Comparison of ENCODE assay signal across 9 cellular contexts in the genomic region with DNA sequence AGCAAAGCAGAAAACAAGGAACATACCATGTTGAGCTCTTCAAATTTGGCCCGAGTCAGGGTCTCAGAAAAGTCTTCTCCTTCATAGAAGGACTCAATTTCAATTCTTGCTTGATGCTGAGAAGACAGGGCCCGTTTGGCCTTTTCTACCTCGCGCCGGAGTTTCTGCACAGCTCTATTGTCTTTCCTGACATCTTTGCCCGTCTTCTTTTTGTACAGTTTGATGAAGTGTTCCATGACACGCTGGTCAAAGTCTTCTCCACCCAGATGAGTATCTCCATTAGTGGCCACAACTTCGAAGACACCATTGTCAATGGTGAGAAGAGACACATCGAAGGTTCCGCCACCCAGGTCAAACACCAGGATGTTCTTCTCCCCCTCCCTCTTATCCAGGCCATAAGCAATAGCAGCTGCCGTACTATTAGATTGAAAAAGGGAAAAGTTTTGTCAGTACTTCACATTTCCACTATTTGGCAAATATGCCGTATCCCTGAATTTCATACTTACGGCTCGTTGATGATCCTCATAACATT. TPM values are rescaled to one million over a fixed set of nuclear protein-coding genes. Genes with fewer than 3 reads are reported as not detected.
DNase-seq lines count a peak whose midpoint lies in the region; ATAC-seq, FAIRE-seq and TF ChIP-seq lines count a peak whose summit lies in the region.
"Had no signal": no experiment of that assay in that cellular context is flagged by ENCODE, and none has a peak within 500 bp of the region (broad histone marks: within the 10 kb centered on the region; RNA-seq: fewer than 3 reads in every experiment).

No MANE protein-coding gene starts in this region.

- peaks cover 27% of the 10 kb centered on the region for H4K20me1 ChIP-seq in DND-41 (ENCODE audit: insufficient read depth, low read length)

- H3K36me3 ChIP-seq in DND-41 (ENCODE audit: insufficient read depth, low read length): peaks cover 64% of the 10 kb centered on the region
- peaks cover 0 to 49% (median 3%) of the 10 kb centered on the region in 3 donors for H3K36me3 ChIP-seq in Peyer's patch
- peaks cover 2 to 45% (median 30%) of the 10 kb centered on the region in 3 donors for H3K36me3 ChIP-seq in pancreas

- H3K4me2 ChIP-seq in DND-41 (ENCODE audit: insufficient read depth, low read length): peak overlapping the region; percentile 97

- H3K79me2 ChIP-seq in DND-41 (ENCODE audit: insufficient read depth, low read length): peaks cover 68% of the 10 kb centered on the region

- H3K27ac ChIP-seq in DND-41 (ENCODE audit: low read length) (no peak overlapping the region), Peyer's patch (no peak overlapping the region), pancreas (no peak overlapping the region)

- peak overlapping the region; percentile 98 for H3K4me3 Mint-ChIP-seq in endothelial cell (ENCODE audit: unreplicated experiment)

- H3K9me3 ChIP-seq in DND-41 (ENCODE audit: insufficient read depth, low read length, severe bottlenecking): no peaks in the 10 kb centered on the region
- H3K9me3 ChIP-seq in Peyer's patch: no peaks in the 10 kb centered on the region
- H3K9me3 ChIP-seq in pancreas: no peaks in the 10 kb centered on the region

- peaks cover 49% of the 10 kb centered on the region for H3K4me1 Mint-ChIP-seq in endothelial cell (ENCODE audit: unreplicated experiment)

- intact Hi-C loops in pancreas (cut with DNase I): no loop called here

- no peak for TF ChIP-seq POLR2A in Peyer's patch (IDR thresholded peaks at IDR 0.05)

- no peak overlapping the region for H2AFZ ChIP-seq in DND-41 (ENCODE audit: low read depth, low read length)

- 30 to 38% methylated on average over 14 of the region's 14 CpGs for WGBS in pancreas, 2 donors

- no peak for FAIRE-seq in pancreas (lab: Jason Lieb, UNC)

- H3K9ac ChIP-seq in DND-41 (ENCODE audit: low read depth, low read length): peak overlapping the region; percentile 100

- peak overlapping the region; percentile 28 for H3K27ac Mint-ChIP-seq in endothelial cell (ENCODE audit: unreplicated experiment)

- H3K27me3 ChIP-seq in DND-41 (ENCODE audit: insufficient read depth, low read length, poor library complexity) (no peaks in the 10 kb centered on the region), Peyer's patch (no peaks in the 10 kb centered on the region), pancreas (no peaks in the 10 kb centered on the region)

- H3K4me3 ChIP-seq in DND-41 (ENCODE audit: low read depth in 1 of 2, low read length in 2 of 2) (peak overlapping the region in 1 of 2 experiments; percentile 100; a peak in 2 of 4 replicates), Peyer's patch (peak overlapping the region in 3 of 4 donors; percentile 12 to 98 (median 81)), pancreas (peak overlapping the region; percentile 85 to 99 (median 90))

- POLR2A ChIA-PET in GM10248 (lab: Yijun Ruan, JAX): interaction anchor here (0.6 to 1.0 kb wide), 2 partner anchors 21 to 81 kb away, joined by 4 read pairs; no protein-coding TSS in a partner anchor

- H3K36me3 Mint-ChIP-seq in endothelial cell (ENCODE audit: low read depth, unreplicated experiment): peaks cover 46% of the 10 kb centered on the region

- CTCF ChIA-PET in GM10248 (lab: Yijun Ruan, JAX): interaction anchor here (1.3 to 1.9 kb wide), 3 partner anchors 9 to 22 kb away, joined by 3 to 4 read pairs (median 4); partner anchors contain the start of gene GAPVD1

- no peak for DNase-seq in DND-41
- DNase-seq in Peyer's patch: no peak
- DNase-seq in endothelial cell (ENCODE audit: low spot score): no peak
- no peak for DNase-seq in pancreas
- no peak for DNase-seq in NCI-H1417 treated with DMSO at 0.1 percent for 48 hours (lab: John Stamatoyannopoulos, UW)
- no peak for DNase-seq in cerebellar nuclear complex (lab: John Stamatoyannopoulos, UW)
- DNase-seq in GM10248 (ENCODE audit: extremely low spot score): no peak
- DNase-seq: SW 1271 had no signal

- peaks cover 17% of the 10 kb centered on the region for H3K27me3 Mint-ChIP-seq in endothelial cell (ENCODE audit: unreplicated experiment)

- H3K9me3 Mint-ChIP-seq in endothelial cell (ENCODE audit: unreplicated experiment): no peaks in the 10 kb centered on the region

- H3K4me1 ChIP-seq in DND-41 (ENCODE audit: insufficient read depth, low read length) (peaks cover 45% of the 10 kb centered on the region), Peyer's patch (peaks cover 5 to 54% (median 17%) of the 10 kb centered on the region in 4 donors), pancreas (peaks cover 7 to 43% (median 19%) of the 10 kb centered on the region in 3 donors)

- TF ChIP-seq CTCF in DND-41 (IDR thresholded peaks at IDR 0.05; ENCODE audit: borderline replicate concordance, extremely low read depth, low read length, poor library complexity, severe bottlenecking): no peak
- TF ChIP-seq CTCF in Peyer's patch (IDR thresholded peaks at IDR 0.05): no peak
- TF ChIP-seq CTCF in endothelial cell (IDR thresholded peaks at IDR 0.05; ENCODE audit: unreplicated experiment): no peak
- TF ChIP-seq CTCF in pancreas (IDR thresholded peaks at IDR 0.05): no peak
- TF ChIP-seq CTCF in GM10248 (IDR thresholded peaks at IDR 0.05; ENCODE audit: control extremely low read depth, extremely low read depth, low read depth, missing control alignments): no peak

- ATAC-seq in DND-41 (ENCODE audit: insufficient read depth, low read depth) (no peak), pancreas (no peak), HG03432 (IDR thresholded peaks at IDR 0.05; ENCODE audit: unreplicated experiment) (no peak)

RNA-seq across cellular contexts. Expression of gene HSPA5, which starts 2.2 kb away (rescaled TPM):
- total RNA-seq in Peyer's patch: 100 to 1,000 TPM in 1 of 4 donors, 10 to 100 TPM in 3; 65.6 to 136 (median 86.0) TPM
- 260 TPM for total RNA-seq in endothelial cell (ENCODE audit: unreplicated experiment)
- 100 to 1,000 TPM; 111 to 248 (median 179) TPM for total RNA-seq in pancreas
- 100 to 1,000 TPM in 1 of 2 donors, 10 to 100 TPM in 1; 50.2 to 158 TPM for polyA plus RNA-seq in pancreas

RNA-seq across cellular contexts. Expression of gene GAPVD1, which starts 22.6 kb away (rescaled TPM):
- total RNA-seq in Peyer's patch: 10 to 100 TPM; 43.6 to 80.9 (median 65.6) TPM
- total RNA-seq in endothelial cell (ENCODE audit: unreplicated experiment): 37.9 TPM
- 10 to 100 TPM; 13.7 to 23.3 (median 16.8) TPM for total RNA-seq in pancreas
- polyA plus RNA-seq in pancreas: 1 to 10 TPM; 6.2 to 6.9 TPM

RNA-seq across cellular contexts. Expression of gene RABEPK, which starts 38.6 kb away (rescaled TPM):
- total RNA-seq in Peyer's patch: 1 to 10 TPM; 6.3 to 9.2 (median 7.7) TPM
- total RNA-seq in endothelial cell (ENCODE audit: unreplicated experiment): 8.5 TPM
- 1 to 10 TPM; 4.1 to 8.0 (median 7.5) TPM for total RNA-seq in pancreas
- 10 to 100 TPM in 1 of 2 donors, 1 to 10 TPM in 1; 8.1 to 13.8 TPM for polyA plus RNA-seq in pancreas

RNA-seq across cellular contexts. Expression of gene PPP6C, which starts 49.4 kb away (rescaled TPM):
- total RNA-seq in Peyer's patch (10 to 100 TPM; 15.5 to 29.9 (median 20.0) TPM), endothelial cell (ENCODE audit: unreplicated experiment) (46.0 TPM), pancreas (10 to 100 TPM; 16.9 to 26.7 (median 23.2) TPM)
- polyA plus RNA-seq in pancreas: 10 to 100 TPM in 1 of 2 donors, 1 to 10 TPM in 1; 9.4 to 18.7 TPM
